In genomic region chr5:172412724-172413260, GRCh38 we compare ENCODE assay signal across 8 cellular contexts. TPM values are rescaled to one million over a fixed set of nuclear protein-coding genes. Genes with fewer than 3 reads are reported as not detected.
DNase-seq lines count a peak whose midpoint lies in the region; ATAC-seq and TF ChIP-seq lines count a peak whose summit lies in the region.

No MANE protein-coding gene starts in this region.

- TF ChIP-seq CTCF in adrenal gland (IDR thresholded peaks at IDR 0.05) (no peak), GM10266 (IDR thresholded peaks at IDR 0.05; ENCODE audit: control insufficient read depth, insufficient read depth, low read depth, missing control alignments) (no peak)

- ATAC-seq in HG03025 (IDR thresholded peaks at IDR 0.05; ENCODE audit: low FRiP score, unreplicated experiment) = no peak

- no peak for TF ChIP-seq POLR2A in adrenal gland (IDR thresholded peaks at IDR 0.05)

- H3K36me3 ChIP-seq in adrenal gland (replicated peaks in 1 of 2) = no peaks in the 10 kb centered on the region

- DNase-seq in activated CD4-positive, alpha-beta T cell treated with anti-CD3 and anti-CD28 coated beads, Interleukin-2, amount 50 U/mL, for 48 hours = peak; percentile 24 to 41
- no peak for DNase-seq in activated CD4-positive, alpha-beta T cell treated with anti-CD3 and anti-CD28 coated beads, Interleukin-2, amount 50 U/mL, for 1 hour
- DNase-seq in adrenal gland = peak; percentile 74 to 87 (median 80)
- DNase-seq in iris pigment epithelial cell (ENCODE audit: low read depth) = peak; percentile 97
- DNase-seq in stromal cell of bone marrow (ENCODE audit: low read depth) = peak; percentile 99
- DNase-seq in NCI-H1048 (lab: John Stamatoyannopoulos, UW) = no peak
- no peak for DNase-seq in GM10266 (ENCODE audit: extremely low spot score)

- intact Hi-C loops in adrenal gland (cut with DNase I) = no loop called here

- peak overlapping the region; percentile 70 to 95 (median 89) for H3K27ac ChIP-seq in adrenal gland

- H3K4me3 ChIP-seq in adrenal gland = no peak overlapping the region

- peaks cover 58 to 73% of the 10 kb centered on the region in 2 donors for H3K4me1 ChIP-seq in adrenal gland (replicated peaks in 1 of 2)

- 53 to 61% (median 58%) methylated on average over 7 to 13 of the region's 13 CpGs for WGBS in adrenal gland, 4 donors

- no peaks in the 10 kb centered on the region for H3K9me3 ChIP-seq in adrenal gland (replicated peaks in 1 of 3)

- no peaks in the 10 kb centered on the region for H3K27me3 ChIP-seq in adrenal gland

RNA-seq across cellular contexts. Expression of gene SH3PXD2B, which starts 41.5 kb away (rescaled TPM):
- total RNA-seq in adrenal gland = 100 to 1,000 TPM in 1 of 8 donors, 10 to 100 TPM in 7; 41.1 to 111 (median 64.7) TPM
- polyA plus RNA-seq in adrenal gland = 10 to 100 TPM; 15.2 to 37.9 (median 28.4) TPM

Comparison
In these comparisons a context has a peak if more than half of its experiments do, and no peak if none do; other contexts are left out.
1. DNase-seq: peak in activated CD4-positive, alpha-beta T cell treated with anti-CD3 and anti-CD28 coated beads, Interleukin-2, amount 50 U/mL, for 48 hours (2 of 2), adrenal gland (7 of 7), iris pigment epithelial cell (single experiment) and stromal cell of bone marrow (single experiment); none in activated CD4-positive, alpha-beta T cell treated with anti-CD3 and anti-CD28 coated beads, Interleukin-2, amount 50 U/mL, for 1 hour (single experiment), NCI-H1048 (single experiment) and GM10266 (single experiment).